ENCODE assay signal across 8 cellular contexts in the genomic region with DNA sequence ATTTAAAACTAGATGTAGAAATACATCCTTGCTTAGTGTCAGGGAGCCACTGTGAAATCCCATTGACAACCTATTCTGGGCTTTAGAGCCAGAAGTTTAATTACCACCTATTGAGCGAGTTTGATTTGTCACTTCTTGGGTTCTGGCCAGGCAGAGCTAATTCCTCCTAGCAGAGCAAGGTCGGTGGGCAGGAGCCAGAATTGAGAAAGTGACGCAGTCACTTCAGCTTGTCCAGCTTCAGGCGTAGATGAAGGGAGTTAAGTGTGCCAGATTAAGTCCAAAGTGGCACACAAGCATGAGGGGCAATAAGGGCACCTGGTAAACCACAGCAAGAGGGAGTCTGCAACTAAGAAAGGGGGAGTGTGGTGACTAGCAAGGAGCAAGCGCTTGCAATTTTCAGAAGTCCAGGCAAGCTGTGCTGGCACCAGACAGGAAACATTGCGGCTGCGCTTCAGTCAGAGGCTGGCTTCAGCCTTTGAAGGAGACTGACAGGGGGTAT.
DNase-seq lines count a peak whose midpoint lies in the region; ATAC-seq, FAIRE-seq and TF ChIP-seq lines count a peak whose summit lies in the region.

No MANE protein-coding gene starts in this region.

- TF ChIP-seq CTCF in BE2C (IDR thresholded peaks at IDR 0.05; ENCODE audit: low read depth, low read length) (no peak), bronchial epithelial cell (IDR thresholded peaks at IDR 0.05; ENCODE audit: insufficient read depth, low read length, severe bottlenecking) (no peak), mesothelial cell of epicardium (IDR thresholded peaks at IDR 0.05; ENCODE audit: unreplicated experiment) (no peak), GM13976 (IDR thresholded peaks at IDR 0.05; ENCODE audit: borderline replicate concordance, control extremely low read depth, extremely low read depth, insufficient read depth, missing control alignments) (no peak)

- H3K27ac Mint-ChIP-seq in mesothelial cell of epicardium, result peak overlapping the region; percentile 33

- no peaks in the 10 kb centered on the region for H3K27me3 Mint-ChIP-seq in mesothelial cell of epicardium (ENCODE audit: low read depth)

- H3K9me3 ChIP-seq in BE2C, result no peaks in the 10 kb centered on the region

- DNase-seq in BE2C, result peak; percentile 48
- peak; percentile 32 for DNase-seq in MV-4-11 (lab: John Stamatoyannopoulos, UW)
- peak; percentile 66 for DNase-seq in bronchial epithelial cell (ENCODE audit: low read depth)
- no peak for DNase-seq in mesothelial cell of epicardium (ENCODE audit: low spot score in 2 of 2, unreplicated experiment in 2 of 2)
- no peak for DNase-seq in stimulated activated CD4-positive, alpha-beta T cell treated with anti-CD3 and anti-CD28 coated beads, Interleukin-15, amount 100 ng/mL, for 24 hours
- DNase-seq in GM13976 (ENCODE audit: low spot score), result no peak

- no peak for FAIRE-seq in bronchial epithelial cell (lab: Jason Lieb, UNC)

- H3K4me3 Mint-ChIP-seq in mesothelial cell of epicardium, result no peak overlapping the region

- peaks cover 18% of the 10 kb centered on the region for H3K4me1 Mint-ChIP-seq in mesothelial cell of epicardium

- peaks cover 5% of the 10 kb centered on the region for H3K36me3 Mint-ChIP-seq in mesothelial cell of epicardium

- peaks cover 5% of the 10 kb centered on the region for H3K9me3 Mint-ChIP-seq in mesothelial cell of epicardium

- H3K4me1 ChIP-seq in BE2C, result peaks cover 36% of the 10 kb centered on the region

- ATAC-seq in GM19035 (IDR thresholded peaks at IDR 0.05; ENCODE audit: unreplicated experiment) (no peak), HG03354 (IDR thresholded peaks at IDR 0.05; ENCODE audit: poor library complexity, severe bottlenecking, unreplicated experiment) (no peak)

- in situ Hi-C loops in GM13976 (cut with MboI; ENCODE audit: low sequenced_read_pairs, unreplicated experiment), result no loop called here

- H3K4me3 ChIP-seq in BE2C (ENCODE audit: low read depth, low read length) (peak overlapping the region; percentile 13; the same call in 1 of the 2 replicates), bronchial epithelial cell (ENCODE audit: low read depth, low read length) (no peak overlapping the region)

- no peaks in the 10 kb centered on the region for H3K27me3 ChIP-seq in BE2C
- H3K27me3 ChIP-seq in bronchial epithelial cell (ENCODE audit: control insufficient read depth, insufficient read depth, low read length), result no peaks in the 10 kb centered on the region

- H3K36me3 ChIP-seq in BE2C (no peaks in the 10 kb centered on the region), bronchial epithelial cell (ENCODE audit: control insufficient read depth, insufficient read depth, low read length) (no peaks in the 10 kb centered on the region)

Comparison
In these comparisons a context has a peak if more than half of its experiments do, and no peak if none do; other contexts are left out.
1. DNase-seq: peak in BE2C (single experiment), MV-4-11 (single experiment) and bronchial epithelial cell (single experiment); none in mesothelial cell of epicardium (0 of 2), stimulated activated CD4-positive, alpha-beta T cell treated with anti-CD3 and anti-CD28 coated beads, Interleukin-15, amount 100 ng/mL, for 24 hours (single experiment) and GM13976 (single experiment).